In genomic region chr1:26482921-26483320, GRCh38 we compare ENCODE assay signal across 19 cellular contexts. TPM values are rescaled to one million over a fixed set of nuclear protein-coding genes. Genes with fewer than 3 reads are reported as not detected.
DNase-seq lines count a peak whose midpoint lies in the region; ATAC-seq, FAIRE-seq and TF ChIP-seq lines count a peak whose summit lies in the region.
"Had no signal": no experiment of that assay in that cellular context is flagged by ENCODE, and none has a peak within 500 bp of the region (broad histone marks: within the 10 kb centered on the region; RNA-seq: fewer than 3 reads in every experiment).

No MANE protein-coding gene starts in this region.

- H3K9ac ChIP-seq in HepG2 (ENCODE audit: insufficient read depth, low read depth, low read length), result no peak overlapping the region
- H3K9ac ChIP-seq: parathyroid adenoma had no signal

- H3K27ac ChIP-seq in HepG2 (ENCODE audit: extremely low read length, insufficient read depth, low read length), result no peak overlapping the region
- H3K27ac ChIP-seq in right lobe of liver, result no peak overlapping the region
- no peak overlapping the region for H3K27ac ChIP-seq in uterus
- H3K27ac ChIP-seq in psoas muscle, result no peak overlapping the region
- H3K27ac ChIP-seq: esophagus muscularis mucosa, heart right ventricle, parathyroid adenoma had no signal

- no peak overlapping the region for H3K4me3 Mint-ChIP-seq in activated B cell treated with CpG ODN at 0.5 μM for 24 hours
- no peak overlapping the region for H3K4me3 Mint-ChIP-seq in stimulated activated naive CD8-positive, alpha-beta T cell treated with anti-CD3 and anti-CD28 coated beads, Interleukin-15, Interleukin-2, amounts not matched to agents 100 ng/mL and 50 ng/mL, for 24 hours
- H3K4me3 Mint-ChIP-seq: brain had no signal

- H3K27ac Mint-ChIP-seq in activated B cell treated with CpG ODN at 0.5 μM for 24 hours, result peak overlapping the region; percentile 37
- peak overlapping the region; percentile 82 for H3K27ac Mint-ChIP-seq in stimulated activated naive CD8-positive, alpha-beta T cell treated with anti-CD3 and anti-CD28 coated beads, Interleukin-15, Interleukin-2, amounts not matched to agents 100 ng/mL and 50 ng/mL, for 24 hours
- H3K27ac Mint-ChIP-seq: activated T-helper 2 cell treated with anti-CD3 and anti-CD28 coated beads, Interferon-gamma antibody, Interleukin-2, Interleukin-4, amounts not matched to agents 10 μg/mL and 5 μg/mL and 100 μg/mL, durations not matched to agents 14 hours and 24 hours and 36 hours had no signal

- no peaks in the 10 kb centered on the region for H3K27me3 Mint-ChIP-seq in activated B cell treated with CpG ODN at 0.5 μM for 24 hours
- no peaks in the 10 kb centered on the region for H3K27me3 Mint-ChIP-seq in stimulated activated naive CD8-positive, alpha-beta T cell treated with anti-CD3 and anti-CD28 coated beads, Interleukin-15, Interleukin-2, amounts not matched to agents 100 ng/mL and 50 ng/mL, for 24 hours
- H3K27me3 Mint-ChIP-seq: brain had no signal

- BruUV-seq in HepG2 (replicated peaks; lab: Mats Ljungman, UMichigan), result no TSS peak

- H3K4me1 Mint-ChIP-seq in activated B cell treated with CpG ODN at 0.5 μM for 24 hours, result peaks cover 3% of the 10 kb centered on the region
- H3K4me1 Mint-ChIP-seq in stimulated activated naive CD8-positive, alpha-beta T cell treated with anti-CD3 and anti-CD28 coated beads, Interleukin-15, Interleukin-2, amounts not matched to agents 100 ng/mL and 50 ng/mL, for 24 hours (ENCODE audit: low read depth), result peaks cover 17% of the 10 kb centered on the region
- H3K4me1 Mint-ChIP-seq: brain had no signal

- TF ChIP-seq EP300 in HepG2 (IDR thresholded peaks at IDR 0.05; ENCODE audit: low read depth in 2 of 2, low read length in 2 of 2) (no peak), HepG2 (CRISPR knock-in tag; IDR thresholded peaks at IDR 0.05; ENCODE audit: borderline replicate concordance) (no peak)

- H3K79me2 ChIP-seq in HepG2 (ENCODE audit: insufficient read depth, low read length), result no peaks in the 10 kb centered on the region
- H3K79me2 ChIP-seq: parathyroid adenoma had no signal

- TF ChIP-seq POLR2A in HepG2 (IDR thresholded peaks at IDR 0.05; ENCODE audit: insufficient read depth in 1 of 2, low read depth in 2 of 2, low read length in 2 of 2) (no peak), right lobe of liver (IDR thresholded peaks at IDR 0.05) (no peak), uterus (IDR thresholded peaks at IDR 0.05) (no peak)

- WGBS in HepG2 (ENCODE audit: low lambda C conversion rate), result 77% methylated on average over 2 of the region's 2 CpGs
- 74% methylated on average over 2 of the region's 2 CpGs for WGBS in right lobe of liver (ENCODE audit: insufficient coverage, low coverage, low lambda C conversion rate, missing lambda C conversion rate)
- WGBS in psoas muscle, 3 donors, result 80 to 94% (median 93%) methylated on average over 2 of the region's 2 CpGs

- H3K9me3 ChIP-seq in HepG2 (ENCODE audit: low read length) (no peaks in the 10 kb centered on the region), right lobe of liver (no peaks in the 10 kb centered on the region), uterus (no peaks in the 10 kb centered on the region), psoas muscle (no peaks in the 10 kb centered on the region)
- H3K9me3 ChIP-seq: esophagus muscularis mucosa, heart right ventricle, mucosa of descending colon had no signal

- POLR2A ChIA-PET in HepG2 (lab: Yijun Ruan, JAX) (no interaction called here), activated B cell treated with CpG ODN at 0.5 μM for 24 hours (lab: Charles Lee) (no interaction called here)

- FAIRE-seq in HepG2 (lab: Jason Lieb, UNC), result no peak

- H3K4me3 ChIP-seq in HepG2 (replicated peaks in 1 of 3; ENCODE audit: insufficient read depth in 1 of 3, low read depth in 2 of 3, low read length in 3 of 3) (no peak overlapping the region), right lobe of liver (no peak overlapping the region), fibroblast of the aortic adventitia (ENCODE audit: low read depth, low read length) (no peak overlapping the region), uterus (no peak overlapping the region), psoas muscle (no peak overlapping the region)
- H3K4me3 ChIP-seq: esophagus muscularis mucosa, heart right ventricle, mucosa of descending colon had no signal

- TF ChIP-seq CTCF in HepG2 (CRISPR knock-in tag; IDR thresholded peaks at IDR 0.05) (no peak), right lobe of liver (IDR thresholded peaks at IDR 0.05) (no peak), activated B cell treated with CpG ODN at 0.5 μM for 24 hours (IDR thresholded peaks at IDR 0.05) (no peak), fibroblast of the aortic adventitia (IDR thresholded peaks at IDR 0.05; ENCODE audit: insufficient read depth, low read length) (no peak), uterus (IDR thresholded peaks at IDR 0.05) (no peak), psoas muscle (IDR thresholded peaks at IDR 0.05) (no peak)

- H3K36me3 ChIP-seq in HepG2 (replicated peaks in 1 of 2; ENCODE audit: control insufficient read depth in 1 of 2, insufficient read depth in 2 of 2, low read length in 2 of 2), result no peaks in the 10 kb centered on the region
- H3K36me3 ChIP-seq in right lobe of liver, result no peaks in the 10 kb centered on the region
- no peaks in the 10 kb centered on the region for H3K36me3 ChIP-seq in uterus
- peaks cover 0 to 18% of the 10 kb centered on the region in 2 donors for H3K36me3 ChIP-seq in psoas muscle (ENCODE audit: insufficient read depth in 1 of 2, low read depth in 1 of 2)

- ATAC-seq in HepG2 (no peak), right lobe of liver (no peak), activated B cell treated with CpG ODN at 0.5 μM for 24 hours (ENCODE audit: low read depth) (no peak), psoas muscle (no peak)
- ATAC-seq: heart right ventricle, mucosa of descending colon had no signal

- no peak for DNase-seq in HepG2 (ENCODE audit: low spot score)
- no peak for DNase-seq in right lobe of liver
- DNase-seq in activated B cell treated with CpG ODN at 0.5 μM for 24 hours, result no peak
- peak; percentile 43 for DNase-seq in fibroblast of the aortic adventitia (ENCODE audit: low read depth)
- no peak for DNase-seq in uterus
- DNase-seq in psoas muscle, result no peak
- DNase-seq in NCI-H146 treated with DMSO at 0.1 percent for 48 hours (lab: John Stamatoyannopoulos, UW; ENCODE audit: unreplicated experiment), result no peak
- DNase-seq: activated CD4-positive, alpha-beta T cell treated with anti-CD3 and anti-CD28 coated beads, Interleukin-2, amount 50 U/mL, for 4 hours; heart right ventricle; kidney glomerular epithelial cell; mucosa of descending colon; NCI-H1105; NCI-H2171 treated with DMSO at 0.1 percent for 48 hours; stimulated activated CD4-positive, alpha-beta T cell treated with anti-CD3 and anti-CD28 coated beads, Interleukin-12 subunit alpha, Interleukin-12 subunit beta, amount 100 ng/mL, for 4 hours had no signal

- no peak overlapping the region for H2AFZ ChIP-seq in HepG2 (ENCODE audit: low read length)
- H2AFZ ChIP-seq: parathyroid adenoma had no signal

- no peak for TF ChIP-seq RAD21 in HepG2 (CRISPR knock-in tag; IDR thresholded peaks at IDR 0.05)

- in situ Hi-C loops in HepG2 (cut with HindIII; ENCODE audit: extremely low pct_ligation_motif_present, low pct_unique_long_range_greater_than_20kb), result no loop called here

- H3K4me1 ChIP-seq in HepG2 (ENCODE audit: insufficient read depth, low read length), result peaks cover 26% of the 10 kb centered on the region
- H3K4me1 ChIP-seq in right lobe of liver, result no peaks in the 10 kb centered on the region
- no peaks in the 10 kb centered on the region for H3K4me1 ChIP-seq in uterus
- no peaks in the 10 kb centered on the region for H3K4me1 ChIP-seq in psoas muscle
- H3K4me1 ChIP-seq: esophagus muscularis mucosa, heart right ventricle, parathyroid adenoma had no signal

- H3K9me3 Mint-ChIP-seq in activated B cell treated with CpG ODN at 0.5 μM for 24 hours, result no peaks in the 10 kb centered on the region
- H3K9me3 Mint-ChIP-seq in stimulated activated naive CD8-positive, alpha-beta T cell treated with anti-CD3 and anti-CD28 coated beads, Interleukin-15, Interleukin-2, amounts not matched to agents 100 ng/mL and 50 ng/mL, for 24 hours, result no peaks in the 10 kb centered on the region
- H3K9me3 Mint-ChIP-seq: activated T-helper 2 cell treated with anti-CD3 and anti-CD28 coated beads, Interferon-gamma antibody, Interleukin-2, Interleukin-4, amounts not matched to agents 10 μg/mL and 5 μg/mL and 100 μg/mL, durations not matched to agents 14 hours and 24 hours and 36 hours; brain had no signal

- no peak overlapping the region for H3K4me2 ChIP-seq in HepG2 (ENCODE audit: low read depth, low read length)

- intact Hi-C loops in HepG2 (cut with micrococcal nuclease; ENCODE audit: unreplicated experiment) (no loop called here), right lobe of liver (cut with DNase I) (no loop called here), activated B cell treated with CpG ODN at 0.5 μM for 24 hours (cut with micrococcal nuclease) (no loop called here), uterus (cut with DNase I; ENCODE audit: low total_unique reads) (no loop called here), psoas muscle (cut with DNase I) (no loop called here)

- CTCF ChIA-PET in HepG2 (lab: Yijun Ruan, JAX; ENCODE audit: low intra/inter-chr PET ratio, low total read pairs) (no interaction called here), activated B cell treated with CpG ODN at 0.5 μM for 24 hours (lab: Charles Lee) (interaction anchor here (0.7 to 1.4 kb wide), 2 partner anchors 13 to 17 kb away, joined by 3 to 4 read pairs; no protein-coding TSS in a partner anchor)

- H3K27me3 ChIP-seq in HepG2 (ENCODE audit: control insufficient read depth in 1 of 2, insufficient read depth in 2 of 2, low read length in 2 of 2) (no peaks in the 10 kb centered on the region), right lobe of liver (no peaks in the 10 kb centered on the region), uterus (no peaks in the 10 kb centered on the region), psoas muscle (ENCODE audit: insufficient read depth in 3 of 3, low read length in 2 of 3) (no peaks in the 10 kb centered on the region)
- H3K27me3 ChIP-seq: esophagus muscularis mucosa, heart right ventricle had no signal

- H4K20me1 ChIP-seq in HepG2 (ENCODE audit: insufficient read depth, low read length), result no peaks in the 10 kb centered on the region

- peaks cover 20% of the 10 kb centered on the region for H3K36me3 Mint-ChIP-seq in activated B cell treated with CpG ODN at 0.5 μM for 24 hours (ENCODE audit: low read depth)
- H3K36me3 Mint-ChIP-seq in stimulated activated naive CD8-positive, alpha-beta T cell treated with anti-CD3 and anti-CD28 coated beads, Interleukin-15, Interleukin-2, amounts not matched to agents 100 ng/mL and 50 ng/mL, for 24 hours (ENCODE audit: low read depth), result peaks cover 5% of the 10 kb centered on the region

RNA-seq across cellular contexts. Expression of gene HMGN2, which starts 10.7 kb away (rescaled TPM):
- total RNA-seq in HepG2 (2016; rRNA removed; fragmentation: Illumina TruSeq; extraction: Trizol) (343 and 366 TPM in 2 replicates), right lobe of liver (10 to 100 TPM; 64.1 to 99.6 (median 83.6) TPM), activated B cell treated with CpG ODN at 0.5 μM for 24 hours (462 and 493 TPM in 2 replicates), fibroblast of the aortic adventitia (ENCODE audit: low replicate concordance) (161 and 225 TPM in 2 replicates), uterus (100 to 1,000 TPM in 3 of 4 donors, 10 to 100 TPM in 1; 46.1 to 489 (median 201) TPM), psoas muscle (100 to 1,000 TPM in 3 of 4 donors, 10 to 100 TPM in 1; 95.4 to 157 (median 135) TPM)
- 106 and 134 TPM in 2 replicates for total RNA-seq in HepG2 (2016; cell fraction: cytosol; rRNA removed; fragmentation: Illumina TruSeq; extraction: Trizol; ENCODE audit: low read depth)
- 330 and 394 TPM in 2 replicates for total RNA-seq in HepG2 (2016; cell fraction: insoluble cytoplasmic fraction; rRNA removed; fragmentation: Illumina TruSeq; extraction: Trizol)
- 252 and 289 TPM in 2 replicates for total RNA-seq in HepG2 (2016; cell fraction: membrane; rRNA removed; fragmentation: Illumina TruSeq; extraction: Trizol)
- total RNA-seq in HepG2 (2016; cell fraction: nucleus; rRNA removed; fragmentation: Illumina TruSeq; extraction: Trizol), result 211 and 250 TPM in 2 replicates
- polyA plus RNA-seq in HepG2 (2011; rRNA removed) (40.5 and 63.4 TPM in 2 replicates), psoas muscle (100 to 1,000 TPM; 103 to 136 (median 128) TPM)
- polyA plus RNA-seq in HepG2 (2011; cell fraction: cytosol; rRNA removed), result 39.3 and 41.3 TPM in 2 replicates
- 64.0 and 72.1 TPM in 2 replicates for polyA plus RNA-seq in HepG2 (2011; cell fraction: nucleus; rRNA removed)
- 76.3 and 137 TPM in 2 replicates for polyA plus RNA-seq in HepG2 (2012)
- 124 and 165 TPM in 2 replicates for polyA plus RNA-seq in HepG2 (2016; cell fraction: cytosol; fragmentation: Illumina TruSeq; extraction: Trizol; ENCODE audit: low read depth)
- polyA plus RNA-seq in HepG2 (2016; cell fraction: insoluble cytoplasmic fraction; fragmentation: Illumina TruSeq; extraction: Trizol; ENCODE audit: low read depth), result 554 and 565 TPM in 2 replicates
- 241 and 288 TPM in 2 replicates for polyA plus RNA-seq in HepG2 (2016; cell fraction: membrane; fragmentation: Illumina TruSeq; extraction: Trizol; ENCODE audit: low read depth)
- polyA plus RNA-seq in HepG2 (2016; cell fraction: nucleus; fragmentation: Illumina TruSeq; extraction: Trizol; ENCODE audit: insufficient read depth, low read depth), result 428 and 433 TPM in 2 replicates
- polyA minus RNA-seq in HepG2 (2011; rRNA and poly(A)+ RNA removed; ENCODE audit: low replicate concordance), result 13.9 and 49.7 TPM in 2 replicates
- polyA minus RNA-seq in HepG2 (2011; cell fraction: cytosol; rRNA and poly(A)+ RNA removed), result 13.2 and 16.1 TPM in 2 replicates
- polyA minus RNA-seq in HepG2 (2011; cell fraction: nucleus; rRNA and poly(A)+ RNA removed), result 61.7 and 80.5 TPM in 2 replicates

RNA-seq across cellular contexts. Expression of gene RPS6KA1, which starts 46.6 kb away (rescaled TPM):
- total RNA-seq in HepG2 (2016; rRNA removed; fragmentation: Illumina TruSeq; extraction: Trizol), result 24.0 and 24.2 TPM in 2 replicates
- total RNA-seq in HepG2 (2016; cell fraction: cytosol; rRNA removed; fragmentation: Illumina TruSeq; extraction: Trizol; ENCODE audit: low read depth), result 6.4 and 8.1 TPM in 2 replicates
- 23.3 and 24.8 TPM in 2 replicates for total RNA-seq in HepG2 (2016; cell fraction: insoluble cytoplasmic fraction; rRNA removed; fragmentation: Illumina TruSeq; extraction: Trizol)
- 14.4 and 16.8 TPM in 2 replicates for total RNA-seq in HepG2 (2016; cell fraction: membrane; rRNA removed; fragmentation: Illumina TruSeq; extraction: Trizol)
- 17.9 and 19.0 TPM in 2 replicates for total RNA-seq in HepG2 (2016; cell fraction: nucleus; rRNA removed; fragmentation: Illumina TruSeq; extraction: Trizol)
- polyA plus RNA-seq in HepG2 (2011; rRNA removed), result 19.6 and 22.1 TPM in 2 replicates
- polyA plus RNA-seq in HepG2 (2011; cell fraction: cytosol; rRNA removed), result 15.0 and 20.1 TPM in 2 replicates
- polyA plus RNA-seq in HepG2 (2011; cell fraction: nucleus; rRNA removed), result 28.9 and 37.3 TPM in 2 replicates
- 14.7 and 15.4 TPM in 2 replicates for polyA plus RNA-seq in HepG2 (2012)
- polyA plus RNA-seq in HepG2 (2016; cell fraction: cytosol; fragmentation: Illumina TruSeq; extraction: Trizol; ENCODE audit: low read depth), result 4.1 and 4.3 TPM in 2 replicates
- polyA plus RNA-seq in HepG2 (2016; cell fraction: insoluble cytoplasmic fraction; fragmentation: Illumina TruSeq; extraction: Trizol; ENCODE audit: low read depth), result 20.9 and 24.6 TPM in 2 replicates
- polyA plus RNA-seq in HepG2 (2016; cell fraction: membrane; fragmentation: Illumina TruSeq; extraction: Trizol; ENCODE audit: low read depth), result 10.2 and 12.6 TPM in 2 replicates
- polyA plus RNA-seq in HepG2 (2016; cell fraction: nucleus; fragmentation: Illumina TruSeq; extraction: Trizol; ENCODE audit: insufficient read depth, low read depth), result 28.1 and 28.2 TPM in 2 replicates
- 43.2 and 122 TPM in 2 replicates for polyA minus RNA-seq in HepG2 (2011; rRNA and poly(A)+ RNA removed; ENCODE audit: low replicate concordance)
- 22.6 TPM in 2 replicates for polyA minus RNA-seq in HepG2 (2011; cell fraction: cytosol; rRNA and poly(A)+ RNA removed)
- 18.8 and 26.6 TPM in 2 replicates for polyA minus RNA-seq in HepG2 (2011; cell fraction: nucleus; rRNA and poly(A)+ RNA removed)
- 10 to 100 TPM in 4 of 6 experiments, 1 to 10 TPM in 2; 6.2 to 42.6 (median 20.9) TPM for total RNA-seq in right lobe of liver
- total RNA-seq in activated B cell treated with CpG ODN at 0.5 μM for 24 hours, result 139 and 150 TPM in 2 replicates
- total RNA-seq in fibroblast of the aortic adventitia (ENCODE audit: low replicate concordance), result 1.3 and 2.9 TPM in 2 replicates
- total RNA-seq in uterus, result 10 to 100 TPM; 10.8 to 51.8 (median 14.6) TPM
- 1 to 10 TPM; 2.5 to 3.0 (median 2.7) TPM for total RNA-seq in psoas muscle
- polyA plus RNA-seq in psoas muscle, result 1 to 10 TPM in 2 of 3 donors, under 1 TPM in 1; 0.88 to 1.8 (median 1.3) TPM

RNA-seq across cellular contexts. Expression of gene DHDDS, which starts 50.8 kb away (rescaled TPM):
- total RNA-seq in HepG2 (2016; rRNA removed; fragmentation: Illumina TruSeq; extraction: Trizol) (26.5 and 28.3 TPM in 2 replicates), right lobe of liver (10 to 100 TPM; 20.0 to 48.6 (median 24.9) TPM), activated B cell treated with CpG ODN at 0.5 μM for 24 hours (53.0 and 65.0 TPM in 2 replicates), fibroblast of the aortic adventitia (ENCODE audit: low replicate concordance) (46.0 and 55.7 TPM in 2 replicates), uterus (10 to 100 TPM in 3 of 4 donors, 1 to 10 TPM in 1; 7.1 to 42.6 (median 26.6) TPM), psoas muscle (10 to 100 TPM; 14.1 to 25.8 (median 21.4) TPM)
- 7.6 and 8.2 TPM in 2 replicates for total RNA-seq in HepG2 (2016; cell fraction: cytosol; rRNA removed; fragmentation: Illumina TruSeq; extraction: Trizol; ENCODE audit: low read depth)
- total RNA-seq in HepG2 (2016; cell fraction: insoluble cytoplasmic fraction; rRNA removed; fragmentation: Illumina TruSeq; extraction: Trizol), result 25.2 and 29.1 TPM in 2 replicates
- 8.7 and 10.1 TPM in 2 replicates for total RNA-seq in HepG2 (2016; cell fraction: membrane; rRNA removed; fragmentation: Illumina TruSeq; extraction: Trizol)
- 24.6 and 27.6 TPM in 2 replicates for total RNA-seq in HepG2 (2016; cell fraction: nucleus; rRNA removed; fragmentation: Illumina TruSeq; extraction: Trizol)
- polyA plus RNA-seq in HepG2 (2011; rRNA removed) (18.3 and 18.9 TPM in 2 replicates), psoas muscle (10 to 100 TPM; 15.8 to 40.6 (median 23.3) TPM)
- 16.7 and 17.2 TPM in 2 replicates for polyA plus RNA-seq in HepG2 (2011; cell fraction: cytosol; rRNA removed)
- polyA plus RNA-seq in HepG2 (2011; cell fraction: nucleus; rRNA removed), result 34.7 and 40.5 TPM in 2 replicates
- 15.5 and 18.2 TPM in 2 replicates for polyA plus RNA-seq in HepG2 (2012)
- polyA plus RNA-seq in HepG2 (2016; cell fraction: cytosol; fragmentation: Illumina TruSeq; extraction: Trizol; ENCODE audit: low read depth), result 2.9 TPM in 2 replicates
- polyA plus RNA-seq in HepG2 (2016; cell fraction: insoluble cytoplasmic fraction; fragmentation: Illumina TruSeq; extraction: Trizol; ENCODE audit: low read depth), result 21.6 and 26.2 TPM in 2 replicates
- polyA plus RNA-seq in HepG2 (2016; cell fraction: membrane; fragmentation: Illumina TruSeq; extraction: Trizol; ENCODE audit: low read depth), result 5.2 and 5.5 TPM in 2 replicates
- 36.9 and 42.9 TPM in 2 replicates for polyA plus RNA-seq in HepG2 (2016; cell fraction: nucleus; fragmentation: Illumina TruSeq; extraction: Trizol; ENCODE audit: insufficient read depth, low read depth)
- polyA minus RNA-seq in HepG2 (2011; rRNA and poly(A)+ RNA removed; ENCODE audit: low replicate concordance), result 29.3 and 39.0 TPM in 2 replicates
- polyA minus RNA-seq in HepG2 (2011; cell fraction: cytosol; rRNA and poly(A)+ RNA removed), result 9.5 and 12.6 TPM in 2 replicates
- 49.0 and 50.6 TPM in 2 replicates for polyA minus RNA-seq in HepG2 (2011; cell fraction: nucleus; rRNA and poly(A)+ RNA removed)
